10 cellular contexts compared by ENCODE assay signal in genomic region chr15:74817370-74817737, GRCh38. TPM values are rescaled to one million over a fixed set of nuclear protein-coding genes. Genes with fewer than 3 reads are reported as not detected.
DNase-seq lines count a peak whose midpoint lies in the region; ATAC-seq and TF ChIP-seq lines count a peak whose summit lies in the region.
"Had no signal": no experiment of that assay in that cellular context is flagged by ENCODE, and none has a peak within 500 bp of the region (broad histone marks: within the 10 kb centered on the region; RNA-seq: fewer than 3 reads in every experiment).

No MANE protein-coding gene starts in this region.

- H4K20me1 ChIP-seq in PC-9 (ENCODE audit: insufficient read depth) = no peaks in the 10 kb centered on the region

- no TSS peak for BruUV-seq in PC-9 (replicated peaks; lab: Mats Ljungman, UMichigan)

- intact Hi-C loops in PC-9 (cut with micrococcal nuclease; ENCODE audit: unreplicated experiment) = loop anchor here (5.0 kb wide), 1 partner anchor 85 kb away; no protein-coding TSS in a partner anchor
- intact Hi-C loops in CD4-positive, alpha-beta memory T cell (cut with micrococcal nuclease) = no loop called here

- no peaks in the 10 kb centered on the region for H3K9me3 Mint-ChIP-seq in osteocyte (ENCODE audit: unreplicated experiment)
- H3K9me3 Mint-ChIP-seq in CD4-positive, alpha-beta memory T cell = no peaks in the 10 kb centered on the region

- H2AFZ ChIP-seq in PC-9 = no peak overlapping the region

- TF ChIP-seq CTCF in GM12865 (IDR thresholded peaks at IDR 0.05; ENCODE audit: insufficient read depth, low read depth, low read length, missing control alignments) (peak; percentile 45), PC-9 (conservative IDR thresholded peaks at IDR 0.05) (no peak; the same call in 1 of the 2 replicates), osteocyte (IDR thresholded peaks at IDR 0.05) (peak; percentile 28)

- peaks cover 3% of the 10 kb centered on the region for H3K4me1 Mint-ChIP-seq in osteocyte (ENCODE audit: unreplicated experiment)
- peaks cover 2 to 9% (median 6%) of the 10 kb centered on the region in 4 donors for H3K4me1 Mint-ChIP-seq in CD4-positive, alpha-beta memory T cell

- ATAC-seq in esophagus mucosa (peak; percentile 76), HG03442 (IDR thresholded peaks at IDR 0.05; ENCODE audit: unreplicated experiment) (no peak)

- H3F3A ChIP-seq in PC-9 (ENCODE audit: insufficient read depth, low read depth) = peaks cover 22% of the 10 kb centered on the region

- H3K4me1 ChIP-seq in PC-9 (replicated peaks; ENCODE audit: insufficient read depth) = peaks cover 37% of the 10 kb centered on the region
- peaks cover 10% of the 10 kb centered on the region for H3K4me1 ChIP-seq in CD4-positive, alpha-beta memory T cell (ENCODE audit: insufficient read depth, low read length)

- H3K79me2 ChIP-seq in PC-9 (ENCODE audit: low read depth) = no peaks in the 10 kb centered on the region

- peak overlapping the region; percentile 23; the same call in 1 of the 2 replicates for H3K4me2 ChIP-seq in PC-9

- H3K4me3 ChIP-seq in GM12865 (ENCODE audit: low read depth, low read length) (no peak overlapping the region), PC-9 (no peak overlapping the region)
- no peak overlapping the region for H3K4me3 ChIP-seq in CD4-positive, alpha-beta memory T cell (ENCODE audit: low read length in 2 of 2)
- H3K4me3 ChIP-seq: skin epidermis had no signal

- H3K9me3 ChIP-seq in PC-9 (ENCODE audit: insufficient read depth, low read depth) = no peaks in the 10 kb centered on the region
- no peaks in the 10 kb centered on the region for H3K9me3 ChIP-seq in CD4-positive, alpha-beta memory T cell (ENCODE audit: control insufficient read depth in 1 of 2, low read length in 2 of 2)

- H3K27ac Mint-ChIP-seq in osteocyte (ENCODE audit: unreplicated experiment) = no peak overlapping the region
- H3K27ac Mint-ChIP-seq in CD4-positive, alpha-beta memory T cell = no peak overlapping the region

- no peaks in the 10 kb centered on the region for H3K36me3 Mint-ChIP-seq in osteocyte (ENCODE audit: unreplicated experiment)
- no peaks in the 10 kb centered on the region for H3K36me3 Mint-ChIP-seq in CD4-positive, alpha-beta memory T cell

- peak; percentile 50 for DNase-seq in GM12865 (ENCODE audit: low read depth)
- peak; percentile 69 to 75 for DNase-seq in PC-9
- no peak for DNase-seq in osteocyte (ENCODE audit: extremely low spot score, unreplicated experiment)
- no peak for DNase-seq in CD4-positive, alpha-beta memory T cell
- DNase-seq in germinal center (ENCODE audit: low spot score) = no peak
- DNase-seq in NCI-H1105 treated with DMSO at 0.1 percent for 48 hours (lab: John Stamatoyannopoulos, UW) = no peak

- H3K27ac ChIP-seq in PC-9 = peak overlapping the region; percentile 4; the same call in 1 of the 2 replicates
- no peak overlapping the region for H3K27ac ChIP-seq in CD4-positive, alpha-beta memory T cell (ENCODE audit: low read depth, low read length)

- no peaks in the 10 kb centered on the region for H3K36me3 ChIP-seq in PC-9 (ENCODE audit: low read depth)
- H3K36me3 ChIP-seq in CD4-positive, alpha-beta memory T cell (ENCODE audit: insufficient read depth, low read length) = no peaks in the 10 kb centered on the region

- no peaks in the 10 kb centered on the region for H3K9me2 ChIP-seq in PC-9 (ENCODE audit: insufficient read depth)

- no peak overlapping the region for H3K4me3 Mint-ChIP-seq in osteocyte (ENCODE audit: unreplicated experiment)
- H3K4me3 Mint-ChIP-seq in CD4-positive, alpha-beta memory T cell = no peak overlapping the region

- POLR2A ChIA-PET in PC-9 (lab: Charles Lee; ENCODE audit: unreplicated experiment) = interaction anchor here (0.6 kb wide), 2 partner anchors 10 to 87 kb away, joined by 4 to 5 read pairs; no protein-coding TSS in a partner anchor
- POLR2A ChIA-PET in CD4-positive, alpha-beta memory T cell (lab: Charles Lee; ENCODE audit: partially characterized antibody) = no interaction called here

- CTCF ChIA-PET in PC-9 (lab: Charles Lee) = interaction anchor here (0.6 to 1.0 kb wide), 3 partner anchors 84 to 361 kb away, joined by 5 to 7 read pairs (median 5); no protein-coding TSS in a partner anchor
- CTCF ChIA-PET in CD4-positive, alpha-beta memory T cell (lab: Charles Lee; ENCODE audit: partially characterized antibody) = interaction anchor here (0.6 to 1.5 kb wide), 3 partner anchors 10 to 49 kb away, joined by 3 to 4 read pairs (median 4); no protein-coding TSS in a partner anchor

- no peaks in the 10 kb centered on the region for H3K27me3 Mint-ChIP-seq in osteocyte (ENCODE audit: unreplicated experiment)
- H3K27me3 Mint-ChIP-seq in CD4-positive, alpha-beta memory T cell = peaks cover 0 to 2% of the 10 kb centered on the region in 2 donors

- no peaks in the 10 kb centered on the region for H3K27me3 ChIP-seq in PC-9 (ENCODE audit: insufficient read depth, low read depth)
- H3K27me3 ChIP-seq in CD4-positive, alpha-beta memory T cell (ENCODE audit: insufficient read depth, low read length) = no peaks in the 10 kb centered on the region

RNA-seq across cellular contexts. Expression of gene LMAN1L, which starts 4.7 kb away (rescaled TPM):
- not detected in 2 replicates for total RNA-seq in PC-9 (2021)
- total RNA-seq in esophagus mucosa = not detected
- not detected in 2 replicates for total RNA-seq in osteocyte
- under 1 TPM; 0.23 to 0.39 TPM for total RNA-seq in CD4-positive, alpha-beta memory T cell
- polyA plus RNA-seq in CD4-positive, alpha-beta memory T cell = not detected

RNA-seq across cellular contexts. Expression of gene CPLX3, which starts 9.1 kb away (rescaled TPM):
- total RNA-seq in PC-9 (2021) = not detected in 2 replicates
- total RNA-seq in esophagus mucosa = not detected
- total RNA-seq in osteocyte = not detected in 2 replicates
- total RNA-seq in CD4-positive, alpha-beta memory T cell = not detected
- polyA plus RNA-seq in CD4-positive, alpha-beta memory T cell = not detected
- total RNA-seq: urinary bladder had no signal

RNA-seq across cellular contexts. Expression of gene ULK3, which starts 25.6 kb away (rescaled TPM):
- total RNA-seq in PC-9 (2021) (30.2 and 46.6 TPM in 2 replicates), esophagus mucosa (43.3 TPM), osteocyte (30.6 and 32.4 TPM in 2 replicates)
- 10 to 100 TPM; 84.9 to 88.3 TPM for total RNA-seq in CD4-positive, alpha-beta memory T cell
- polyA plus RNA-seq in CD4-positive, alpha-beta memory T cell = 10 to 100 TPM; 33.6 to 38.5 TPM

RNA-seq across cellular contexts. Expression of gene CSK, which starts 35.5 kb away (rescaled TPM):
- total RNA-seq in PC-9 (2021) = 78.3 TPM in 2 replicates
- total RNA-seq in esophagus mucosa = 77.1 TPM
- total RNA-seq in osteocyte = 56.0 and 57.0 TPM in 2 replicates
- total RNA-seq in CD4-positive, alpha-beta memory T cell = 100 to 1,000 TPM; 234 to 247 TPM
- 100 to 1,000 TPM in 1 of 2 donors, 10 to 100 TPM in 1; 72.5 to 125 TPM for polyA plus RNA-seq in CD4-positive, alpha-beta memory T cell

RNA-seq across cellular contexts. Expression of gene SCAMP2, which starts 55.8 kb away (rescaled TPM):
- total RNA-seq in PC-9 (2021) = 84.6 and 87.4 TPM in 2 replicates
- 102 TPM for total RNA-seq in esophagus mucosa
- 65.0 and 73.4 TPM in 2 replicates for total RNA-seq in osteocyte
- 100 to 1,000 TPM; 132 to 138 TPM for total RNA-seq in CD4-positive, alpha-beta memory T cell
- polyA plus RNA-seq in CD4-positive, alpha-beta memory T cell = 100 to 1,000 TPM; 152 to 179 TPM

Comparison
In these comparisons a context has a peak if more than half of its experiments do, and no peak if none do; other contexts are left out.
1. DNase-seq: peak in GM12865 (single experiment) and PC-9 (2 of 2); none in osteocyte (single experiment), CD4-positive, alpha-beta memory T cell (0 of 5), germinal center (single experiment) and NCI-H1105 treated with DMSO at 0.1 percent for 48 hours (single experiment).